In genomic region chr3:52277972-52278509, GRCh38 we compare ENCODE assay signal across 1 cellular context.
TF ChIP-seq lines count a peak whose summit lies in the region.

No MANE protein-coding gene starts in this region.

TF ChIP-seq in HepG2, 621 proteins besides CTCF, POLR2A, EP300 and RAD21 (continues in another document):
- TF ChIP-seq ZNF224 (CRISPR knock-in tag; IDR thresholded peaks at IDR 0.05) (no peak), SNAPC4 (CRISPR knock-in tag; IDR thresholded peaks at IDR 0.05) (no peak), POLR2AphosphoS5 (IDR thresholded peaks at IDR 0.05; ENCODE audit: low read depth, low read length) (no peak), SMC3 (IDR thresholded peaks at IDR 0.05; ENCODE audit: low read length) (no peak), SIX1 (CRISPR knock-in tag; IDR thresholded peaks at IDR 0.05; ENCODE audit: borderline replicate concordance) (no peak), ZNF710 (CRISPR knock-in tag; IDR thresholded peaks at IDR 0.05; ENCODE audit: borderline replicate concordance) (no peak), SATB2 (CRISPR knock-in tag; IDR thresholded peaks at IDR 0.05) (no peak), XBP1 (CRISPR knock-in tag; IDR thresholded peaks at IDR 0.05) (no peak), NONO (IDR thresholded peaks at IDR 0.05) (no peak), NONO (CRISPR knock-in tag; conservative IDR thresholded peaks at IDR 0.05) (no peak), ZNF563 (CRISPR knock-in tag; IDR thresholded peaks at IDR 0.05) (peak; percentile 44; the same call in 1 of the 2 replicates), MAFK (conservative IDR thresholded peaks at IDR 0.05 in 1 of 2, IDR thresholded peaks at IDR 0.05 in 1 of 2; ENCODE audit: low read length in 2 of 2) (no peak), DMTF1 (CRISPR knock-in tag; IDR thresholded peaks at IDR 0.05) (no peak), FOXO1 (CRISPR knock-in tag; IDR thresholded peaks at IDR 0.05) (no peak), ZNF331 (CRISPR knock-in tag; IDR thresholded peaks at IDR 0.05) (no peak), TBP (CRISPR knock-in tag; IDR thresholded peaks at IDR 0.05) (no peak), BORCS8-MEF2B (CRISPR knock-in tag; IDR thresholded peaks at IDR 0.05) (no peak), TBX3 (IDR thresholded peaks at IDR 0.05; ENCODE audit: borderline replicate concordance) (no peak), ZNF296 (CRISPR knock-in tag; conservative IDR thresholded peaks at IDR 0.05) (no peak), SP5 (CRISPR knock-in tag; IDR thresholded peaks at IDR 0.05; ENCODE audit: borderline replicate concordance, low read depth) (no peak), MEF2D (CRISPR knock-in tag; IDR thresholded peaks at IDR 0.05) (no peak), ZEB1 (IDR thresholded peaks at IDR 0.05; ENCODE audit: insufficient replicate concordance, low read depth) (no peak), ATF3 (CRISPR knock-in tag; IDR thresholded peaks at IDR 0.05) (peak; percentile 5; the same call in 1 of the 2 replicates), MTF2 (CRISPR knock-in tag; IDR thresholded peaks at IDR 0.05; ENCODE audit: borderline replicate concordance) (0 out of 2 replicates have a peak, but pooled peaks have one; percentile 28), E2F2 (CRISPR knock-in tag; IDR thresholded peaks at IDR 0.05; ENCODE audit: borderline replicate concordance) (no peak), CHCHD3 (CRISPR knock-in tag; IDR thresholded peaks at IDR 0.05) (no peak)
- TF ChIP-seq, protein P1, sequence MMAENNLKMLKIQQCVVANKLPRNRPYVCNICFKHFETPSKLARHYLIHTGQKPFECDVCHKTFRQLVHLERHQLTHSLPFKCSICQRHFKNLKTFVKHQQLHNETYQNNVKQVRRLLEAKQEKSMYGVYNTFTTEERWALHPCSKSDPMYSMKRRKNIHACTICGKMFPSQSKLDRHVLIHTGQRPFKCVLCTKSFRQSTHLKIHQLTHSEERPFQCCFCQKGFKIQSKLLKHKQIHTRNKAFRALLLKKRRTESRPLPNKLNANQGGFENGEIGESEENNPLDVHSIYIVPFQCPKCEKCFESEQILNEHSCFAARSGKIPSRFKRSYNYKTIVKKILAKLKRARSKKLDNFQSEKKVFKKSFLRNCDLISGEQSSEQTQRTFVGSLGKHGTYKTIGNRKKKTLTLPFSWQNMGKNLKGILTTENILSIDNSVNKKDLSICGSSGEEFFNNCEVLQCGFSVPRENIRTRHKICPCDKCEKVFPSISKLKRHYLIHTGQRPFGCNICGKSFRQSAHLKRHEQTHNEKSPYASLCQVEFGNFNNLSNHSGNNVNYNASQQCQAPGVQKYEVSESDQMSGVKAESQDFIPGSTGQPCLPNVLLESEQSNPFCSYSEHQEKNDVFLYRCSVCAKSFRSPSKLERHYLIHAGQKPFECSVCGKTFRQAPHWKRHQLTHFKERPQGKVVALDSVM (CRISPR knock-in tag; IDR thresholded peaks at IDR 0.05) = peak; percentile 53; the same call in 1 of the 2 replicates
- TF ChIP-seq, protein P2, sequence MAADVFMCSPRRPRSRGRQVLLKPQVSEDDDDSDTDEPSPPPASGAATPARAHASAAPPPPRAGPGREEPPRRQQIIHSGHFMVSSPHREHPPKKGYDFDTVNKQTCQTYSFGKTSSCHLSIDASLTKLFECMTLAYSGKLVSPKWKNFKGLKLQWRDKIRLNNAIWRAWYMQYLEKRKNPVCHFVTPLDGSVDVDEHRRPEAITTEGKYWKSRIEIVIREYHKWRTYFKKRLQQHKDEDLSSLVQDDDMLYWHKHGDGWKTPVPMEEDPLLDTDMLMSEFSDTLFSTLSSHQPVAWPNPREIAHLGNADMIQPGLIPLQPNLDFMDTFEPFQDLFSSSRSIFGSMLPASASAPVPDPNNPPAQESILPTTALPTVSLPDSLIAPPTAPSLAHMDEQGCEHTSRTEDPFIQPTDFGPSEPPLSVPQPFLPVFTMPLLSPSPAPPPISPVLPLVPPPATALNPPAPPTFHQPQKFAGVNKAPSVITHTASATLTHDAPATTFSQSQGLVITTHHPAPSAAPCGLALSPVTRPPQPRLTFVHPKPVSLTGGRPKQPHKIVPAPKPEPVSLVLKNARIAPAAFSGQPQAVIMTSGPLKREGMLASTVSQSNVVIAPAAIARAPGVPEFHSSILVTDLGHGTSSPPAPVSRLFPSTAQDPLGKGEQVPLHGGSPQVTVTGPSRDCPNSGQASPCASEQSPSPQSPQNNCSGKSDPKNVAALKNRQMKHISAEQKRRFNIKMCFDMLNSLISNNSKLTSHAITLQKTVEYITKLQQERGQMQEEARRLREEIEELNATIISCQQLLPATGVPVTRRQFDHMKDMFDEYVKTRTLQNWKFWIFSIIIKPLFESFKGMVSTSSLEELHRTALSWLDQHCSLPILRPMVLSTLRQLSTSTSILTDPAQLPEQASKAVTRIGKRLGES (CRISPR knock-in tag; IDR thresholded peaks at IDR 0.05; ENCODE audit: borderline replicate concordance) = 0 out of 2 replicates have a peak, but pooled peaks have one; percentile 53
- TF ChIP-seq, protein P3, sequence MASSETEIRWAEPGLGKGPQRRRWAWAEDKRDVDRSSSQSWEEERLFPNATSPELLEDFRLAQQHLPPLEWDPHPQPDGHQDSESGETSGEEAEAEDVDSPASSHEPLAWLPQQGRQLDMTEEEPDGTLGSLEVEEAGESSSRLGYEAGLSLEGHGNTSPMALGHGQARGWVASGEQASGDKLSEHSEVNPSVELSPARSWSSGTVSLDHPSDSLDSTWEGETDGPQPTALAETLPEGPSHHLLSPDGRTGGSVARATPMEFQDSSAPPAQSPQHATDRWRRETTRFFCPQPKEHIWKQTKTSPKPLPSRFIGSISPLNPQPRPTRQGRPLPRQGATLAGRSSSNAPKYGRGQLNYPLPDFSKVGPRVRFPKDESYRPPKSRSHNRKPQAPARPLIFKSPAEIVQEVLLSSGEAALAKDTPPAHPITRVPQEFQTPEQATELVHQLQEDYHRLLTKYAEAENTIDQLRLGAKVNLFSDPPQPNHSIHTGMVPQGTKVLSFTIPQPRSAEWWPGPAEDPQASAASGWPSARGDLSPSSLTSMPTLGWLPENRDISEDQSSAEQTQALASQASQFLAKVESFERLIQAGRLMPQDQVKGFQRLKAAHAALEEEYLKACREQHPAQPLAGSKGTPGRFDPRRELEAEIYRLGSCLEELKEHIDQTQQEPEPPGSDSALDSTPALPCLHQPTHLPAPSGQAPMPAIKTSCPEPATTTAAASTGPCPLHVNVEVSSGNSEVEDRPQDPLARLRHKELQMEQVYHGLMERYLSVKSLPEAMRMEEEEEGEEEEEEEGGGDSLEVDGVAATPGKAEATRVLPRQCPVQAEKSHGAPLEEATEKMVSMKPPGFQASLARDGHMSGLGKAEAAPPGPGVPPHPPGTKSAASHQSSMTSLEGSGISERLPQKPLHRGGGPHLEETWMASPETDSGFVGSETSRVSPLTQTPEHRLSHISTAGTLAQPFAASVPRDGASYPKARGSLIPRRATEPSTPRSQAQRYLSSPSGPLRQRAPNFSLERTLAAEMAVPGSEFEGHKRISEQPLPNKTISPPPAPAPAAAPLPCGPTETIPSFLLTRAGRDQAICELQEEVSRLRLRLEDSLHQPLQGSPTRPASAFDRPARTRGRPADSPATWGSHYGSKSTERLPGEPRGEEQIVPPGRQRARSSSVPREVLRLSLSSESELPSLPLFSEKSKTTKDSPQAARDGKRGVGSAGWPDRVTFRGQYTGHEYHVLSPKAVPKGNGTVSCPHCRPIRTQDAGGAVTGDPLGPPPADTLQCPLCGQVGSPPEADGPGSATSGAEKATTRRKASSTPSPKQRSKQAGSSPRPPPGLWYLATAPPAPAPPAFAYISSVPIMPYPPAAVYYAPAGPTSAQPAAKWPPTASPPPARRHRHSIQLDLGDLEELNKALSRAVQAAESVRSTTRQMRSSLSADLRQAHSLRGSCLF (CRISPR knock-in tag; IDR thresholded peaks at IDR 0.05; ENCODE audit: borderline replicate concordance) = no peak
